ENCODE assay signal across 15 cellular contexts in genomic region chr10:77940225-77940624, GRCh38. TPM values are rescaled to one million over a fixed set of nuclear protein-coding genes. Genes with fewer than 3 reads are reported as not detected.
DNase-seq lines count a peak whose midpoint lies in the region; TF ChIP-seq lines count a peak whose summit lies in the region.
"Had no signal": no experiment of that assay in that cellular context is flagged by ENCODE, and none has a peak within 500 bp of the region (broad histone marks: within the 10 kb centered on the region; RNA-seq: fewer than 3 reads in every experiment).

No MANE protein-coding gene starts in this region.

- no peak overlapping the region for H3K9ac ChIP-seq in endodermal cell (ENCODE audit: extremely low read depth, low read length, poor library complexity, severe bottlenecking)
- H3K9ac ChIP-seq in mesendoderm (ENCODE audit: low read length), result no peak overlapping the region

- H3K9me3 ChIP-seq in endodermal cell (ENCODE audit: control insufficient read depth, low read length), result no peaks in the 10 kb centered on the region
- H3K9me3 ChIP-seq in uterus, result no peaks in the 10 kb centered on the region
- no peaks in the 10 kb centered on the region for H3K9me3 ChIP-seq in BE2C
- H3K9me3 ChIP-seq: SJSA1 had no signal

- POLR2A ChIA-PET in RWPE1 (lab: Yijun Ruan, JAX; ENCODE audit: low non-redundant PET), result no interaction called here

- no peak overlapping the region for H3K4me3 Mint-ChIP-seq in endodermal cell
- H3K4me3 Mint-ChIP-seq: GM23338 had no signal

- H3K23ac ChIP-seq in mesendoderm (ENCODE audit: low read length), result no peak overlapping the region

- H3K27ac ChIP-seq in RWPE1 (peak overlapping the region; percentile 95), endodermal cell (ENCODE audit: low read depth, low read length) (no peak overlapping the region), mesendoderm (ENCODE audit: low read depth, low read length) (no peak overlapping the region), uterus (peak overlapping the region; percentile 38 to 42)
- H3K27ac ChIP-seq: SJSA1 had no signal

- peak overlapping the region; percentile 75 for H3K18ac ChIP-seq in mesendoderm (ENCODE audit: low read length)

- peak overlapping the region; percentile 78 for H2BK120ac ChIP-seq in mesendoderm (ENCODE audit: low read depth, low read length)

- H3K27ac Mint-ChIP-seq in endodermal cell, result peak overlapping the region; percentile 68
- H3K27ac Mint-ChIP-seq: GM23338 had no signal

- peaks cover 46% of the 10 kb centered on the region for H3K4me1 Mint-ChIP-seq in endodermal cell

- no peak overlapping the region for H2AK5ac ChIP-seq in mesendoderm (ENCODE audit: low read length)

- H3K27me3 ChIP-seq in endodermal cell (ENCODE audit: control insufficient read depth, insufficient read depth, low read length, poor library complexity, severe bottlenecking) (no peaks in the 10 kb centered on the region), mesendoderm (ENCODE audit: insufficient read depth, low read length, poor library complexity) (no peaks in the 10 kb centered on the region), uterus (no peaks in the 10 kb centered on the region), BE2C (no peaks in the 10 kb centered on the region)
- H3K27me3 ChIP-seq: SJSA1 had no signal

- WGBS in endodermal cell (ENCODE audit: insufficient coverage in 1 of 2, insufficient read length in 1 of 2), 2 experiments, result 99 to 100% methylated on average over 2 of the region's 2 CpGs
- WGBS in mesendoderm (ENCODE audit: extremely low coverage, insufficient coverage, low lambda C conversion rate), result no CpG with 5 or more reads among the region's 2 CpGs

- DNase-seq in RWPE1 (ENCODE audit: low spot score) (no peak), endodermal cell (no peak), mesendoderm (no peak), uterus (no peak), NCI-H2171 (lab: John Stamatoyannopoulos, UW) (no peak), BE2C (no peak)
- DNase-seq in effector CD4-positive, alpha-beta T cell, result no peak
- DNase-seq: AML-193, Karpas-422, NCI-H1105, NCI-H1694, NCI-H2227 treated with DMSO at 0.1 percent for 48 hours, RPMI8226 had no signal

- no peaks in the 10 kb centered on the region for H3K27me3 Mint-ChIP-seq in endodermal cell (ENCODE audit: insufficient read depth)

- no peak overlapping the region for H3K4me3 ChIP-seq in endodermal cell (ENCODE audit: low read length)
- no peak overlapping the region for H3K4me3 ChIP-seq in mesendoderm (ENCODE audit: low read length)
- no peak overlapping the region for H3K4me3 ChIP-seq in uterus
- no peak overlapping the region for H3K4me3 ChIP-seq in BE2C (ENCODE audit: low read depth, low read length)
- H3K4me3 ChIP-seq: GM23338, SJSA1 had no signal

- no peak overlapping the region for H4K8ac ChIP-seq in mesendoderm (ENCODE audit: low read depth, low read length)

- H3K79me1 ChIP-seq in mesendoderm (ENCODE audit: low read length), result no peaks in the 10 kb centered on the region

- no peaks in the 10 kb centered on the region for H3K36me3 Mint-ChIP-seq in endodermal cell (ENCODE audit: low read depth)

- intact Hi-C loops in uterus (cut with DNase I; ENCODE audit: low total_unique reads), result no loop called here

- CTCF ChIA-PET in RWPE1 (lab: Yijun Ruan, JAX), result interaction anchor here (0.7 to 1.2 kb wide), 2 partner anchors 12 to 13 kb away, joined by 4 to 8 read pairs; no protein-coding TSS in a partner anchor

- H3K36me3 ChIP-seq in endodermal cell (ENCODE audit: control insufficient read depth, insufficient read depth, low read length) (no peaks in the 10 kb centered on the region), mesendoderm (ENCODE audit: control insufficient read depth, insufficient read depth, low read length) (no peaks in the 10 kb centered on the region), uterus (no peaks in the 10 kb centered on the region), BE2C (no peaks in the 10 kb centered on the region)

- H2BK15ac ChIP-seq in mesendoderm (replicated peaks; ENCODE audit: low read depth), result no peak overlapping the region

- H3K4me1 ChIP-seq in endodermal cell (ENCODE audit: control insufficient read depth, insufficient read depth, low read length), result peaks cover 17% of the 10 kb centered on the region
- H3K4me1 ChIP-seq in mesendoderm (ENCODE audit: control insufficient read depth, low read depth, low read length), result peaks cover 14% of the 10 kb centered on the region
- no peaks in the 10 kb centered on the region for H3K4me1 ChIP-seq in uterus
- H3K4me1 ChIP-seq in BE2C, result no peaks in the 10 kb centered on the region; the same call in 1 of the 2 replicates

- peak overlapping the region; percentile 69 for H3K56ac ChIP-seq in mesendoderm (ENCODE audit: low read length)

- no peaks in the 10 kb centered on the region for H3K79me2 ChIP-seq in mesendoderm (ENCODE audit: control insufficient read depth, insufficient read depth, low read length)

- no peak for TF ChIP-seq CTCF in RWPE1 (conservative IDR thresholded peaks at IDR 0.05; ENCODE audit: low read depth)
- TF ChIP-seq CTCF in endodermal cell (conservative IDR thresholded peaks at IDR 0.05), result no peak
- no peak for TF ChIP-seq CTCF in uterus (IDR thresholded peaks at IDR 0.05)
- TF ChIP-seq CTCF in BE2C (IDR thresholded peaks at IDR 0.05; ENCODE audit: low read depth, low read length), result no peak

- H4K5ac ChIP-seq in mesendoderm (ENCODE audit: low read length), result no peak overlapping the region

- H3K4ac ChIP-seq in mesendoderm (ENCODE audit: low read depth, low read length), result no peak overlapping the region

- no peak overlapping the region for H2BK5ac ChIP-seq in mesendoderm (ENCODE audit: low read length)

- H3K9me3 Mint-ChIP-seq in endodermal cell, result no peaks in the 10 kb centered on the region
- H3K9me3 Mint-ChIP-seq: GM23338 had no signal

- no peak for TF ChIP-seq POLR2A in uterus (IDR thresholded peaks at IDR 0.05)

- no peak overlapping the region for H3K4me2 ChIP-seq in mesendoderm (ENCODE audit: low read length)
- H3K4me2 ChIP-seq: GM23338 had no signal

RNA-seq across cellular contexts. Expression of gene DLG5, which starts 13.7 kb away (rescaled TPM):
- total RNA-seq in endodermal cell (10 to 100 TPM; 79.4 to 83.4 TPM), uterus (10 to 100 TPM; 27.1 to 72.6 (median 46.5) TPM)
- polyA plus RNA-seq in endodermal cell (2013, experiment 1 of 2), result 55.8 TPM
- polyA plus RNA-seq in endodermal cell (2013, experiment 2 of 2), result 53.5 TPM
- 58.5 TPM for polyA plus RNA-seq in mesendoderm (2013, experiment 1 of 2)
- 57.0 TPM for polyA plus RNA-seq in mesendoderm (2013, experiment 2 of 2)
- polyA plus RNA-seq in BE2C (2012; ENCODE audit: insufficient read depth, insufficient read length, low read depth), result 78.4 TPM

Comparison
In these comparisons a context has a peak if more than half of its experiments do, and no peak if none do; other contexts are left out.
1. H3K27ac ChIP-seq: peak in RWPE1 (single experiment) and uterus (2 of 2); none in endodermal cell (single experiment) and mesendoderm (single experiment).